ENCODE assay signal across 35 cellular contexts in the genomic region with DNA sequence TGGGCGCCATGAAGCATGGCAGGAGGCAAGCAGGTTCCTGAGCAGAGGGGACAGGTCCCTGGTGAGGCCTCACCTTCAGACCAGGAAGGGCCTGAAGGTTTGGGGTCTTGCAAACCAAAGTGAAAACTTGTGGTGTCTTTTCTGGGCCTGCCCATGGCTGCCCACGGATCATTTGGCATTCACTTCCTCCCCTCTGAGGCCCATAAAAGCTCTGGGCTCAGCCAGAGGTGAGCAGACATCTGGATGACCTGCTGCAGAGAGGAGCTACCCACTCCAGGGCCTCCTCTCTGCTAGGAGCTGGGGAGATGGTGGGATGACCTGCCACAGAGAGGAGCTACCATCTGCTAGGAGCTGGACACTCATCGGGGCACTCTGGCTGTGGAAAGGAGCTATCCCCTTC.
"Had no signal": no experiment of that assay in that cellular context is flagged by ENCODE, and none has a peak within 500 bp of the region (broad histone marks: within the 10 kb centered on the region; RNA-seq: fewer than 3 reads in every experiment).

No MANE protein-coding gene starts in this region.

- H3K4me3 ChIP-seq: MG63 had no signal

- DNase-seq: Karpas-422, Kasumi-1, MG63, MM.1S, MV-4-11, NCI-H1048, NCI-H1092, NCI-H1092 treated with DMSO at 0.1 percent for 48 hours, NCI-H1105, NCI-H1105 treated with DMSO at 0.1 percent for 48 hours, NCI-H1417, NCI-H1417 treated with DMSO at 0.1 percent for 48 hours, NCI-H1436, NCI-H1436 treated with DMSO at 0.1 percent for 48 hours, NCI-H146, NCI-H1694, NCI-H1694 treated with DMSO at 0.1 percent for 48 hours, NCI-H187, NCI-H187 treated with DMSO at 0.1 percent for 48 hours, NCI-H1930, NCI-H2029, NCI-H2029 treated with DMSO at 0.1 percent for 48 hours, NCI-H2081, NCI-H2081 treated with DMSO at 0.1 percent for 48 hours, NCI-H2107, NCI-H2171, NCI-H2171 treated with DMSO at 0.1 percent for 48 hours, NCI-H2227 treated with DMSO at 0.1 percent for 48 hours, NCI-H226, NCI-H345, NCI-H446, NCI-H446 treated with DMSO at 0.1 percent for 48 hours, NCI-H510A, NCI-H510A treated with DMSO at 0.1 percent for 48 hours, NCI-H524 had no signal

- H3K36me3 ChIP-seq: MG63 had no signal

- H3K9me3 ChIP-seq: MG63 had no signal
